Comparison of ENCODE assay signal across 1 cellular context in genomic region chr6:14530385-14530784, GRCh38.
TF ChIP-seq lines count a peak whose summit lies in the region.

No MANE protein-coding gene starts in this region.

TF ChIP-seq in K562, 482 proteins besides CTCF, POLR2A, EP300 and RAD21 (continued from another document):
- TF ChIP-seq, protein P1, sequence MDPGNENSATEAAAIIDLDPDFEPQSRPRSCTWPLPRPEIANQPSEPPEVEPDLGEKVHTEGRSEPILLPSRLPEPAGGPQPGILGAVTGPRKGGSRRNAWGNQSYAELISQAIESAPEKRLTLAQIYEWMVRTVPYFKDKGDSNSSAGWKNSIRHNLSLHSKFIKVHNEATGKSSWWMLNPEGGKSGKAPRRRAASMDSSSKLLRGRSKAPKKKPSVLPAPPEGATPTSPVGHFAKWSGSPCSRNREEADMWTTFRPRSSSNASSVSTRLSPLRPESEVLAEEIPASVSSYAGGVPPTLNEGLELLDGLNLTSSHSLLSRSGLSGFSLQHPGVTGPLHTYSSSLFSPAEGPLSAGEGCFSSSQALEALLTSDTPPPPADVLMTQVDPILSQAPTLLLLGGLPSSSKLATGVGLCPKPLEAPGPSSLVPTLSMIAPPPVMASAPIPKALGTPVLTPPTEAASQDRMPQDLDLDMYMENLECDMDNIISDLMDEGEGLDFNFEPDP (CRISPR knock-in tag; IDR thresholded peaks at IDR 0.05): no peak
- no peak for TF ChIP-seq CREB5 (CRISPR knock-in tag; IDR thresholded peaks at IDR 0.05)
- no peak for TF ChIP-seq SIX5 (IDR thresholded peaks at IDR 0.05; ENCODE audit: borderline replicate concordance in 1 of 2, insufficient read depth in 1 of 2, low read depth in 1 of 2, low read length in 2 of 2)
- no peak for TF ChIP-seq MEF2A (IDR thresholded peaks at IDR 0.05; ENCODE audit: control insufficient read depth, low read depth, low read length)
- no peak for TF ChIP-seq ZNF318 (IDR thresholded peaks at IDR 0.05; ENCODE audit: borderline replicate concordance in 1 of 2, low read depth in 1 of 2)
- TF ChIP-seq CHD7 (IDR thresholded peaks at IDR 0.05; ENCODE audit: low read depth, low read length): no peak
- TF ChIP-seq ZFPM2 (CRISPR knock-in tag; IDR thresholded peaks at IDR 0.05): no peak
TF ChIP-seq in K562: peak in this region for 0.
